Comparison of ENCODE assay signal across 10 cellular contexts in genomic region chr7:27167170-27167505, GRCh38. TPM values are rescaled to one million over a fixed set of nuclear protein-coding genes. Genes with fewer than 3 reads are reported as not detected.
A peak's percentile ranks its signal among the peaks of the same experiment; 100 is the strongest.
DNase-seq lines count a peak whose midpoint lies in the region; ATAC-seq and TF ChIP-seq lines count a peak whose summit lies in the region.
"Had no signal": no experiment of that assay in that cellular context is flagged by ENCODE, and none has a peak within 500 bp of the region (broad histone marks: within the 10 kb centered on the region; RNA-seq: fewer than 3 reads in every experiment).

No MANE protein-coding gene starts in this region.

- H3K4me3 ChIP-seq in PC-3 (ENCODE audit: low read length) (peak overlapping the region; percentile 84), iPS-15b (ENCODE audit: low read depth, low read length) (peak overlapping the region; percentile 8), subcutaneous abdominal adipose tissue (ENCODE audit: low read depth in 1 of 5, low read length in 5 of 5) (peak overlapping the region; percentile 48 to 81 (median 81))

- peaks cover 5% of the 10 kb centered on the region for H3F3A ChIP-seq in PC-3 (ENCODE audit: low read length, unreplicated experiment)

- no peak for TF ChIP-seq CTCF in PC-3 (conservative IDR thresholded peaks at IDR 0.05; ENCODE audit: low read depth, low read length)

- H3K27me3 ChIP-seq in PC-3 (ENCODE audit: low read length) = no peaks in the 10 kb centered on the region
- peaks cover 98% of the 10 kb centered on the region for H3K27me3 ChIP-seq in iPS-15b (ENCODE audit: control insufficient read depth, insufficient read depth, low read length)
- peaks cover 0 to 15% (median 3%) of the 10 kb centered on the region in 5 donors for H3K27me3 ChIP-seq in subcutaneous abdominal adipose tissue (ENCODE audit: control insufficient read depth in 5 of 5, insufficient read depth in 4 of 5, low read length in 5 of 5)

- POLR2A ChIA-PET in activated CD4-positive, alpha-beta T cell treated with anti-CD3 and anti-CD28 coated beads, Interleukin-2, amount 10 ng/mL, durations not matched to agents 7 days and 5 days (lab: Charles Lee) = no interaction called here
- POLR2A ChIA-PET in PC-3 (lab: Charles Lee; ENCODE audit: unreplicated experiment) = interaction anchor here (0.7 kb wide), 1 partner anchor 71 kb away, joined by 3 read pairs; no protein-coding TSS in a partner anchor

- H3K36me3 Mint-ChIP-seq in activated CD4-positive, alpha-beta T cell treated with anti-CD3 and anti-CD28 coated beads, Interleukin-2, amount 10 ng/mL, durations not matched to agents 7 days and 5 days (ENCODE audit: low read depth) = peaks cover 8% of the 10 kb centered on the region

- H3K4me1 ChIP-seq in PC-3 (ENCODE audit: insufficient read depth, low read length) (peaks cover 11% of the 10 kb centered on the region), iPS-15b (ENCODE audit: control insufficient read depth, insufficient read depth, low read length) (no peaks in the 10 kb centered on the region), subcutaneous abdominal adipose tissue (ENCODE audit: control insufficient read depth in 5 of 5, insufficient read depth in 5 of 5, low read length in 5 of 5) (peaks cover 0 to 95% (median 85%) of the 10 kb centered on the region in 5 donors)

- H3K4me2 ChIP-seq in PC-3 (ENCODE audit: low read length) = peak overlapping the region; percentile 93

- BruUV-seq in PC-3 (replicated peaks; lab: Mats Ljungman, UMichigan) = no TSS peak

- H3K9me2 ChIP-seq in PC-3 (replicated peaks; ENCODE audit: low read length) = no peaks in the 10 kb centered on the region

- H3K27ac Mint-ChIP-seq in activated CD4-positive, alpha-beta T cell treated with anti-CD3 and anti-CD28 coated beads, Interleukin-2, amount 10 ng/mL, durations not matched to agents 7 days and 5 days = peak overlapping the region; percentile 19

- H3K4me3 Mint-ChIP-seq in activated CD4-positive, alpha-beta T cell treated with anti-CD3 and anti-CD28 coated beads, Interleukin-2, amount 10 ng/mL, durations not matched to agents 7 days and 5 days = peak overlapping the region; percentile 39

- peaks cover 26% of the 10 kb centered on the region for H3K36me3 ChIP-seq in PC-3 (ENCODE audit: low read depth, low read length)
- no peaks in the 10 kb centered on the region for H3K36me3 ChIP-seq in iPS-15b (ENCODE audit: control insufficient read depth, insufficient read depth, low read length)
- H3K36me3 ChIP-seq in subcutaneous abdominal adipose tissue (ENCODE audit: control insufficient read depth in 5 of 5, insufficient read depth in 5 of 5, low read length in 5 of 5) = no peaks in the 10 kb centered on the region

- H3K79me2 ChIP-seq in PC-3 (ENCODE audit: low read length) = peaks cover 100% of the 10 kb centered on the region

- peak; percentile 2; the same call in 1 of the 2 replicates for ATAC-seq in PC-3
- no peak for ATAC-seq in HG02623 (IDR thresholded peaks at IDR 0.05; ENCODE audit: unreplicated experiment)

- no peak for DNase-seq in activated CD4-positive, alpha-beta T cell treated with anti-CD3 and anti-CD28 coated beads, Interleukin-2, amount 10 ng/mL, durations not matched to agents 7 days and 5 days
- DNase-seq in activated CD4-positive, alpha-beta T cell treated with anti-CD3 and anti-CD28 coated beads, Interleukin-2, amount 50 U/mL, for 1 hour = no peak
- DNase-seq in PC-3 = peak; percentile 85
- no peak for DNase-seq in mucosa of gallbladder (ENCODE audit: low spot score)
- no peak for DNase-seq in NCI-H146 treated with DMSO at 0.1 percent for 48 hours (lab: John Stamatoyannopoulos, UW; ENCODE audit: unreplicated experiment)
- DNase-seq: NK-92 treated with Interleukin-12 subunit alpha and Interleukin-12 subunit beta, amount 100 ng/mL, for 24 hours had no signal

- H3K27ac ChIP-seq in PC-3 (ENCODE audit: low read length) (peak overlapping the region; percentile 97), subcutaneous abdominal adipose tissue (ENCODE audit: low read depth, low read length) (peak overlapping the region; percentile 98)

- no peaks in the 10 kb centered on the region for H3K9me3 ChIP-seq in PC-3 (ENCODE audit: low read length)
- H3K9me3 ChIP-seq in iPS-15b (ENCODE audit: control insufficient read depth, insufficient read depth, low read length) = no peaks in the 10 kb centered on the region
- H3K9me3 ChIP-seq in subcutaneous abdominal adipose tissue (ENCODE audit: control insufficient read depth in 5 of 5, low read length in 5 of 5) = no peaks in the 10 kb centered on the region

- H2AFZ ChIP-seq in PC-3 (ENCODE audit: low read length) = no peak overlapping the region

- peaks cover 10% of the 10 kb centered on the region for H3K4me1 Mint-ChIP-seq in activated CD4-positive, alpha-beta T cell treated with anti-CD3 and anti-CD28 coated beads, Interleukin-2, amount 10 ng/mL, durations not matched to agents 7 days and 5 days

- intact Hi-C loops in PC-3 (cut with micrococcal nuclease) = loop anchor here (5.0 kb wide), 3 partner anchors 35 to 1010 kb away; partner anchors contain the start of genes CBX3, HNRNPA2B1 and HOXA13

- CTCF ChIA-PET in activated CD4-positive, alpha-beta T cell treated with anti-CD3 and anti-CD28 coated beads, Interleukin-2, amount 10 ng/mL, durations not matched to agents 7 days and 5 days (lab: Charles Lee) = interaction anchor here (1.0 to 1.1 kb wide), 2 partner anchors 10 to 20 kb away, joined by 3 to 5 read pairs; no protein-coding TSS in a partner anchor
- CTCF ChIA-PET in PC-3 (lab: Charles Lee) = no interaction called here

- peaks cover 81% of the 10 kb centered on the region for H3K27me3 Mint-ChIP-seq in activated CD4-positive, alpha-beta T cell treated with anti-CD3 and anti-CD28 coated beads, Interleukin-2, amount 10 ng/mL, durations not matched to agents 7 days and 5 days

- H3K9ac ChIP-seq in PC-3 (ENCODE audit: low read length) (peak overlapping the region; percentile 90), iPS-15b (ENCODE audit: low read depth, low read length) (no peak overlapping the region), subcutaneous abdominal adipose tissue (ENCODE audit: low read length in 5 of 5) (peak overlapping the region; percentile 51 to 89 (median 79))

- peaks cover 20% of the 10 kb centered on the region for H4K20me1 ChIP-seq in PC-3 (ENCODE audit: low read length)

- H3K9me3 Mint-ChIP-seq in activated CD4-positive, alpha-beta T cell treated with anti-CD3 and anti-CD28 coated beads, Interleukin-2, amount 10 ng/mL, durations not matched to agents 7 days and 5 days = no peaks in the 10 kb centered on the region

RNA-seq across cellular contexts. Expression of gene HOXA9, which starts 1.8 kb away (rescaled TPM):
- total RNA-seq in activated CD4-positive, alpha-beta T cell treated with anti-CD3 and anti-CD28 coated beads, Interleukin-2, amount 10 ng/mL, durations not matched to agents 7 days and 5 days = not detected
- total RNA-seq in PC-3 (2014; rRNA removed) (69.0 and 85.3 TPM in 2 replicates), mucosa of gallbladder (0.17 TPM)
- total RNA-seq: osteocyte had no signal

RNA-seq across cellular contexts. Expression of gene HOXA10, which starts 7.0 kb away (rescaled TPM):
- total RNA-seq in activated CD4-positive, alpha-beta T cell treated with anti-CD3 and anti-CD28 coated beads, Interleukin-2, amount 10 ng/mL, durations not matched to agents 7 days and 5 days = not detected
- 36.0 and 46.1 TPM in 2 replicates for total RNA-seq in PC-3 (2014; rRNA removed)
- total RNA-seq in mucosa of gallbladder = 0.12 TPM
- total RNA-seq: osteocyte had no signal

RNA-seq across cellular contexts. Expression of gene HOXA7, which starts 10.7 kb away (rescaled TPM):
- not detected for total RNA-seq in activated CD4-positive, alpha-beta T cell treated with anti-CD3 and anti-CD28 coated beads, Interleukin-2, amount 10 ng/mL, durations not matched to agents 7 days and 5 days
- 2.6 and 2.8 TPM in 2 replicates for total RNA-seq in PC-3 (2014; rRNA removed)
- not detected for total RNA-seq in mucosa of gallbladder
- total RNA-seq: osteocyte had no signal

RNA-seq across cellular contexts. Expression of gene HOXA3, which starts 14.8 kb away (rescaled TPM):
- not detected for total RNA-seq in activated CD4-positive, alpha-beta T cell treated with anti-CD3 and anti-CD28 coated beads, Interleukin-2, amount 10 ng/mL, durations not matched to agents 7 days and 5 days
- total RNA-seq in PC-3 (2014; rRNA removed) (4.5 and 13.8 TPM in 2 replicates), mucosa of gallbladder (1.8 TPM)
- total RNA-seq: osteocyte had no signal

RNA-seq across cellular contexts. Expression of gene HOXA11, which starts 17.9 kb away (rescaled TPM):
- not detected for total RNA-seq in activated CD4-positive, alpha-beta T cell treated with anti-CD3 and anti-CD28 coated beads, Interleukin-2, amount 10 ng/mL, durations not matched to agents 7 days and 5 days
- 26.6 and 31.4 TPM in 2 replicates for total RNA-seq in PC-3 (2014; rRNA removed)
- not detected for total RNA-seq in mucosa of gallbladder
- total RNA-seq: osteocyte had no signal

Comparison
In these comparisons a context has a peak if more than half of its experiments do, and no peak if none do; other contexts are left out.
1. H3K4me3 ChIP-seq: peak in every context shown above with its lines; median percentile 84 in PC-3; 81 in subcutaneous abdominal adipose tissue; 8 in iPS-15b.
2. RNA of gene HOXA9, which starts 1.8 kb away (total RNA-seq): 69.0 to 85.3 TPM in PC-3; 0.17 TPM in mucosa of gallbladder (single experiment) and not detected in activated CD4-positive, alpha-beta T cell treated with anti-CD3 and anti-CD28 coated beads, Interleukin-2, amount 10 ng/mL, durations not matched to agents 7 days and 5 days; every median in the first group is over 10 times any median in the second.
3. RNA of gene HOXA10, which starts 7.0 kb away (total RNA-seq): 36.0 to 46.1 TPM in PC-3; 0.12 TPM in mucosa of gallbladder (single experiment) and not detected in activated CD4-positive, alpha-beta T cell treated with anti-CD3 and anti-CD28 coated beads, Interleukin-2, amount 10 ng/mL, durations not matched to agents 7 days and 5 days; every median in the first group is over 10 times any median in the second.